Comparison of ENCODE assay signal across 15 cellular contexts in the genomic region with DNA sequence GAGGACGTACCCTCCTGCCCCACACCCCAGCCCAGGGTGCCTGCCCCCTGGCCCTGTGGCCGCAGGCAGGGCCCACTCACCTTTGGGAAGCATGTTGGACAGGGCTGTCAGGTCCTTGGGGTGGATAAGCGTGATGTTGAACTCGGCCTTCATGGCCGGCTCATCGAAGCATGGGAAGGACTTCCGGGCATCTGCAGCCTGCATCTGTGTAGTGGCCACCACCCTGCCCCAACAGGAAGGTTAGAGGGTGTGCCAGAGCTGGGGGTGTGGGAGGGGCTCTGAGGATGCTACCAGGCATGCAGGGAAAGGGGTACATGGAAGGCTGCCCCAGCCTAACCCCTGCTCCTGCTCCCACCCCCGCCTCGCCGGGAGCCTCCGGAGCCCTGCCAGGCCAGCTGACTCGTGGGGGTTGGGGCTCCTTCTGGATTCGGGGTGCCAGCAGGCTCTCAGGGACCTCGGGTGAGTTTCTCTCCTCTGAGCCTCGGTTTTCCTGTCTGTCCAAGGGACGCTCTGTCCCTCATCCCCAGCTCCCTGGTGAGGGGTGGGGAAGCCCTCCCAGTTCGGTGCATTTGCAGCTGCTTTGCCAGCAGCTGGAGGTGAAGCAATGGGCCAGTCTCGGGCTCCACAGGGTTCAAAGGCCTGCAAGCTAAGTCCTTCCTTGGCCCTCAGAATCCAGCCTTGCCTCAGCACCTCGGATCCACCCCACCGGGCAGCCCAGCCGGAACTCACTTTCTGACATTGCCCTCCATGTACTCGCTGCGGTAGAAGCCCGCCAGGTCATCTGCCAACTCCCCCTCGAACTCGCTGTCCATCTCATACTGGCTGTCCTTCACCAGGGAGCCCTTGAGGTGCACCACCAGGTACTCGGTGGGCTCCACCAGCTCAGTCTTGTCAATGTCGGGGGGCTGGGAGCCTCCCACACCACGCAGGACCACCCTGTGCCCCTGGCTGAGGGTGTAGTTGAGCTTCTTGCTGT. TPM values are rescaled to one million over a fixed set of nuclear protein-coding genes. Genes with fewer than 3 reads are reported as not detected.
DNase-seq lines count a peak whose midpoint lies in the region; TF ChIP-seq lines count a peak whose summit lies in the region.
"Had no signal": no experiment of that assay in that cellular context is flagged by ENCODE, and none has a peak within 500 bp of the region (broad histone marks: within the 10 kb centered on the region; RNA-seq: fewer than 3 reads in every experiment).

No MANE protein-coding gene starts in this region.

- H3K9ac ChIP-seq in duodenal mucosa (ENCODE audit: low read depth in 1 of 2, low read length in 2 of 2): peak overlapping the region; percentile 80 to 94
- H3K9ac ChIP-seq in liver (ENCODE audit: low read depth in 1 of 2, low read length in 2 of 2): peak overlapping the region; percentile 13 to 54

- TF ChIP-seq CTCF in Peyer's patch (IDR thresholded peaks at IDR 0.05) (no peak), liver (IDR thresholded peaks at IDR 0.05; ENCODE audit: low read depth, low read length, missing input control) (no peak), osteoblast (IDR thresholded peaks at IDR 0.05; ENCODE audit: extremely low read depth, low read depth, low read length) (no peak), breast epithelium (IDR thresholded peaks at IDR 0.05) (no peak)

- H3K9me3 ChIP-seq in Peyer's patch: no peaks in the 10 kb centered on the region
- H3K9me3 ChIP-seq in duodenal mucosa (ENCODE audit: control insufficient read depth in 1 of 2, low read length in 2 of 2): no peaks in the 10 kb centered on the region
- no peaks in the 10 kb centered on the region for H3K9me3 ChIP-seq in liver (ENCODE audit: control insufficient read depth in 4 of 4, low read length in 3 of 4)
- no peaks in the 10 kb centered on the region for H3K9me3 ChIP-seq in osteoblast (ENCODE audit: low read depth, low read length)
- H3K9me3 ChIP-seq in breast epithelium: no peaks in the 10 kb centered on the region

- H3K4me1 ChIP-seq in Peyer's patch (peaks cover 0 to 10% (median 0%) of the 10 kb centered on the region in 4 donors), duodenal mucosa (ENCODE audit: control insufficient read depth in 1 of 2, insufficient read depth in 2 of 2, low read length in 2 of 2) (peaks cover 29 to 54% of the 10 kb centered on the region in 2 donors), liver (ENCODE audit: control insufficient read depth in 4 of 4, insufficient read depth in 4 of 4, low read length in 3 of 4) (peaks cover 23 to 73% (median 54%) of the 10 kb centered on the region in 4 donors), osteoblast (ENCODE audit: insufficient read depth, low read length) (peaks cover 14% of the 10 kb centered on the region), breast epithelium (no peaks in the 10 kb centered on the region)

- H3K36me3 ChIP-seq in Peyer's patch: peaks cover 0 to 48% (median 0%) of the 10 kb centered on the region in 3 donors
- H3K36me3 ChIP-seq in duodenal mucosa (ENCODE audit: control insufficient read depth in 1 of 2, insufficient read depth in 2 of 2, low read length in 2 of 2): peaks cover 41 to 47% of the 10 kb centered on the region in 2 donors
- H3K36me3 ChIP-seq in liver (ENCODE audit: control insufficient read depth in 4 of 4, insufficient read depth in 3 of 4, low read depth in 1 of 4, low read length in 3 of 4): peaks cover 9 to 19% (median 13%) of the 10 kb centered on the region in 4 donors
- H3K36me3 ChIP-seq in osteoblast (ENCODE audit: insufficient read depth, low read length): peaks cover 77% of the 10 kb centered on the region
- no peaks in the 10 kb centered on the region for H3K36me3 ChIP-seq in breast epithelium

- peak in 1 of 3 donors; percentile 64 for DNase-seq in Peyer's patch
- DNase-seq in osteoblast (ENCODE audit: insufficient read length, low spot score, missing footprints): peak; percentile 61
- no peak for DNase-seq in caudate nucleus (lab: John Stamatoyannopoulos, UW)
- no peak for DNase-seq in GM19238 (ENCODE audit: insufficient read length, low spot score)
- no peak for DNase-seq in breast epithelium (ENCODE audit: low spot score in 2 of 2)
- DNase-seq: ACHN, COR-L47, GF-D8, NCI-H187 treated with DMSO at 0.1 percent for 48 hours, NCI-H526 treated with DMSO at 0.1 percent for 48 hours, SHP77 treated with DMSO at 0.1 percent for 48 hours had no signal

- H3K27me3 ChIP-seq in Peyer's patch: no peaks in the 10 kb centered on the region
- no peaks in the 10 kb centered on the region for H3K27me3 ChIP-seq in duodenal mucosa (ENCODE audit: control insufficient read depth in 1 of 2, insufficient read depth in 2 of 2, low read length in 2 of 2)
- H3K27me3 ChIP-seq in liver (ENCODE audit: control insufficient read depth in 4 of 4, insufficient read depth in 4 of 4, low read length in 3 of 4): no peaks in the 10 kb centered on the region
- H3K27me3 ChIP-seq in osteoblast (ENCODE audit: insufficient read depth, low read length): no peaks in the 10 kb centered on the region
- no peaks in the 10 kb centered on the region for H3K27me3 ChIP-seq in breast epithelium

- TF ChIP-seq POLR2A in Peyer's patch (IDR thresholded peaks at IDR 0.05) (no peak), breast epithelium (IDR thresholded peaks at IDR 0.05) (no peak)

- H3K27ac ChIP-seq in Peyer's patch (peak overlapping the region in 3 of 4 donors; percentile 67 to 92 (median 89)), duodenal mucosa (ENCODE audit: low read depth, low read length) (peak overlapping the region; percentile 79), liver (ENCODE audit: low read depth in 1 of 2, low read length in 2 of 2) (peak overlapping the region; percentile 68 to 74), osteoblast (ENCODE audit: low read depth, low read length) (no peak overlapping the region), caudate nucleus (ENCODE audit: low read depth, low read length) (no peak overlapping the region), breast epithelium (peak overlapping the region in 1 of 2 donors; percentile 2)

- 35% methylated on average over 29 of the region's 29 CpGs for WGBS in liver

- peak overlapping the region in 3 of 4 donors; percentile 30 to 73 (median 58) for H3K4me3 ChIP-seq in Peyer's patch
- H3K4me3 ChIP-seq in duodenal mucosa (ENCODE audit: low read depth in 1 of 2, low read length in 2 of 2): peak overlapping the region; percentile 78 to 92
- peak overlapping the region; percentile 69 to 89 (median 73) for H3K4me3 ChIP-seq in liver (ENCODE audit: low read depth in 1 of 3, low read length in 3 of 3)
- H3K4me3 ChIP-seq in osteoblast (ENCODE audit: insufficient read depth, low read length): no peak overlapping the region
- H3K4me3 ChIP-seq in breast epithelium: no peak overlapping the region

- H3K79me2 ChIP-seq in osteoblast (ENCODE audit: insufficient read depth, low read length): peaks cover 71% of the 10 kb centered on the region

- intact Hi-C loops in breast epithelium (cut with DNase I; ENCODE audit: low total_unique reads): no loop called here

- no peak overlapping the region for H3K4me2 ChIP-seq in osteoblast (ENCODE audit: insufficient read depth, low read length)

- no peak overlapping the region for H2AFZ ChIP-seq in osteoblast (ENCODE audit: low read length)

- H4K20me1 ChIP-seq in osteoblast (ENCODE audit: insufficient read depth, low read length): peaks cover 58% of the 10 kb centered on the region

- TF ChIP-seq RAD21 in liver (IDR thresholded peaks at IDR 0.05): no peak

TF ChIP-seq in liver, 16 proteins besides CTCF, POLR2A, EP300 and RAD21:
- TF ChIP-seq RXRA (IDR thresholded peaks at IDR 0.05): no peak
- TF ChIP-seq JUND (IDR thresholded peaks at IDR 0.05): no peak
- TF ChIP-seq HNF4A (conservative IDR thresholded peaks at IDR 0.05): peak in 1 of 2 donors; percentile 6

RNA-seq across cellular contexts. Expression of gene ANPEP, which starts 9.1 kb away (rescaled TPM):
- total RNA-seq in Peyer's patch: 1,000 to 10,000 TPM in 3 of 4 donors, 100 to 1,000 TPM in 1; 295 to 7,069 (median 4,830) TPM
- 100 to 1,000 TPM in 1 of 2 donors, 10 to 100 TPM in 1; 88.8 to 182 TPM for total RNA-seq in liver
- polyA plus RNA-seq in liver: 100 to 1,000 TPM; 150 to 227 TPM
- 87.9 and 98.7 TPM in 2 replicates for total RNA-seq in osteoblast
- total RNA-seq in breast epithelium: 100 to 1,000 TPM in 2 of 3 donors, 10 to 100 TPM in 1; 26.5 to 129 (median 106) TPM

RNA-seq across cellular contexts. Expression of gene MESP2, which starts 29.4 kb away (rescaled TPM):
- not detected for total RNA-seq in Peyer's patch
- total RNA-seq in liver: not detected
- polyA plus RNA-seq in liver: under 1 TPM in 1 of 2 donors, not detected in 1; 0.03 TPM
- total RNA-seq in osteoblast: 0.72 and 1.5 TPM in 2 replicates
- total RNA-seq in breast epithelium: 1 to 10 TPM in 1 of 3 donors, under 1 TPM in 1, not detected in 1; 0.64 to 2.3 TPM
- total RNA-seq: H4 had no signal
- polyA plus RNA-seq: IgD-negative memory B cell had no signal

RNA-seq across cellular contexts. Expression of gene MESP1, which starts 54.5 kb away (rescaled TPM):
- total RNA-seq in Peyer's patch (1 to 10 TPM in 2 of 4 donors, under 1 TPM in 1, not detected in 1; 0.95 to 6.6 (median 1.6) TPM), liver (under 1 TPM; 0.14 to 0.50 TPM), osteoblast (under 0.01 TPM in 2 replicates), breast epithelium (10 to 100 TPM in 1 of 3 donors, 1 to 10 TPM in 2; 5.9 to 12.8 (median 6.2) TPM)
- polyA plus RNA-seq in liver: 1 to 10 TPM; 1.2 to 1.8 TPM
- total RNA-seq: H4 had no signal

Comparison
In these comparisons a context has a peak if more than half of its experiments do, and no peak if none do; other contexts are left out.
1. H3K27ac ChIP-seq: peak in Peyer's patch (3 of 4), duodenal mucosa (single experiment) and liver (2 of 2); none in osteoblast (single experiment) and caudate nucleus (single experiment).
2. H3K4me3 ChIP-seq: peak in Peyer's patch (3 of 4), duodenal mucosa (2 of 2) and liver (3 of 3); none in osteoblast (single experiment) and breast epithelium (0 of 3).